In genomic region chr1:10791117-10791951, GRCh38 we compare ENCODE assay signal across 14 cellular contexts. TPM values are rescaled to one million over a fixed set of nuclear protein-coding genes. Genes with fewer than 3 reads are reported as not detected.
DNase-seq lines count a peak whose midpoint lies in the region; ATAC-seq, FAIRE-seq and TF ChIP-seq lines count a peak whose summit lies in the region.
"Had no signal": no experiment of that assay in that cellular context is flagged by ENCODE, and none has a peak within 500 bp of the region (broad histone marks: within the 10 kb centered on the region; RNA-seq: fewer than 3 reads in every experiment).

No MANE protein-coding gene starts in this region.

- H3K27me3 ChIP-seq in H7 (ENCODE audit: control insufficient read depth, insufficient read depth, low read length) (peaks cover 37% of the 10 kb centered on the region), WERI-Rb-1 (ENCODE audit: insufficient read depth, low read depth, severe bottlenecking) (no peaks in the 10 kb centered on the region), pancreas (no peaks in the 10 kb centered on the region)

- TF ChIP-seq POLR2A in H54 (IDR thresholded peaks at IDR 0.05; ENCODE audit: low read depth, low read length) = no peak

- DNase-seq in H7 (peak; percentile 22), NCI-H146 (lab: John Stamatoyannopoulos, UW) (peak; percentile 41), WERI-Rb-1 (no peak), pancreas (no peak), H54 (ENCODE audit: insufficient read length, low spot score) (no peak), AG08396 (ENCODE audit: low spot score) (no peak)
- DNase-seq in stimulated activated CD4-positive, alpha-beta T cell treated with anti-CD3 and anti-CD28 coated beads, Interleukin-1b, Interleukin-23, amount 100 ng/mL, for 48 hours = no peak
- DNase-seq in stimulated activated CD4-positive, alpha-beta T cell treated with anti-CD3 and anti-CD28 coated beads, Interleukin-4, amount 100 ng/mL, for 24 hours = no peak
- DNase-seq: activated CD4-positive, alpha-beta T cell treated with anti-CD3 and anti-CD28 coated beads, Interleukin-2, amount 50 U/mL, for 48 hours; activated naive CD4-positive, alpha-beta T cell; CD8-positive, alpha-beta T cell; stimulated activated naive CD4-positive, alpha-beta T cell; T-helper 1 cell had no signal

- intact Hi-C loops in pancreas (cut with DNase I) = loop anchor here in 1 of 3 donors (10.0 kb wide), 1 partner anchor 277 kb away; no protein-coding TSS in a partner anchor

- ATAC-seq in pancreas = no peak
- ATAC-seq: CD8-positive, alpha-beta T cell had no signal

- peaks cover 6 to 13% (median 7%) of the 10 kb centered on the region in 3 donors for H3K4me1 ChIP-seq in pancreas
- H3K4me1 ChIP-seq: HAP-1 had no signal

- 37 to 40% methylated on average over 8 of the region's 8 CpGs for WGBS in pancreas, 2 donors

- H3K9me3 ChIP-seq in WERI-Rb-1 (ENCODE audit: severe bottlenecking) (no peaks in the 10 kb centered on the region), pancreas (no peaks in the 10 kb centered on the region)
- H3K9me3 ChIP-seq: HAP-1 had no signal

- H3K27ac ChIP-seq in WERI-Rb-1 (peak overlapping the region; percentile 42), pancreas (peak overlapping the region in 3 of 4 donors; percentile 1 to 23 (median 17))

- H3K36me3 ChIP-seq in H7 (replicated peaks; ENCODE audit: control insufficient read depth, insufficient read depth, low read length) = no peaks in the 10 kb centered on the region
- no peaks in the 10 kb centered on the region for H3K36me3 ChIP-seq in WERI-Rb-1
- H3K36me3 ChIP-seq in pancreas = no peaks in the 10 kb centered on the region
- H3K36me3 ChIP-seq: HAP-1 had no signal

- no peak overlapping the region for H3K4me3 ChIP-seq in H7 (ENCODE audit: insufficient read depth, low read depth, low read length)
- no peak overlapping the region for H3K4me3 ChIP-seq in WERI-Rb-1 (ENCODE audit: low read depth, low read length)
- no peak overlapping the region for H3K4me3 ChIP-seq in pancreas
- H3K4me3 ChIP-seq: HAP-1 had no signal

- no peak for FAIRE-seq in pancreas (lab: Jason Lieb, UNC)
- no peak for FAIRE-seq in H54 (lab: Jason Lieb, UNC)

- TF ChIP-seq CTCF in WERI-Rb-1 (IDR thresholded peaks at IDR 0.05; ENCODE audit: low read depth, low read length) (no peak), pancreas (IDR thresholded peaks at IDR 0.05) (no peak)

RNA-seq across cellular contexts. Expression of gene CASZ1, which starts 5.1 kb away (rescaled TPM):
- 4.8 and 5.0 TPM in 2 replicates for total RNA-seq in H7 (2014; rRNA removed; shearing (Covaris generic))
- total RNA-seq in pancreas = 10 to 100 TPM; 12.3 to 18.9 (median 13.8) TPM
- polyA plus RNA-seq in pancreas = 10 to 100 TPM in 1 of 2 donors, 1 to 10 TPM in 1; 6.7 to 16.0 TPM

Comparison
In these comparisons a context has a peak if more than half of its experiments do, and no peak if none do; other contexts are left out.
1. DNase-seq: peak in H7 (single experiment) and NCI-H146 (single experiment); none in WERI-Rb-1 (single experiment), pancreas (0 of 6), stimulated activated CD4-positive, alpha-beta T cell treated with anti-CD3 and anti-CD28 coated beads, Interleukin-1b, Interleukin-23, amount 100 ng/mL, for 48 hours (single experiment), stimulated activated CD4-positive, alpha-beta T cell treated with anti-CD3 and anti-CD28 coated beads, Interleukin-4, amount 100 ng/mL, for 24 hours (single experiment), H54 (single experiment) and AG08396 (single experiment).